Comparison of ENCODE assay signal across 17 cellular contexts in the genomic region with DNA sequence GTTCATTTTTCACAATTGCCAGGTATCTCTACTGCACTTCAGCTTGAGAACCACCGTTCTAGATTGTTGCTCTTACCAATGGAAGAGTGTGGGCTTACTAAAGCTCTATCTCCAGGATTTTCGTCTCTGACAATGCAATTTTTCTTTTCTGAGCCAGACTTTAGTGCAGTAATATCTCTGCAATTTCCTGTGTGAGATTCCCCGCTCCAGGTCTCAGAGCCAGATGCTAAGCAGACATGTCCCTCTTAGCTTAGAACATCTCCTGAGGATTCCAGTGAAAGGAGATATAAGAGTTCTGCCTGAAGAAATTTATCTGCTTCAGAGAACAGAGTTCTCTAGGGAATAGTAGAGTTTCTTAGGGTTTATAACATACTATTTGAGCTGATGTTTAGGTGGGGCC.
"Had no signal": no experiment of that assay in that cellular context is flagged by ENCODE, and none has a peak within 500 bp of the region (broad histone marks: within the 10 kb centered on the region; RNA-seq: fewer than 3 reads in every experiment).

No MANE protein-coding gene starts in this region.

- DNase-seq: activated CD4-positive, alpha-beta T cell treated with anti-CD3 and anti-CD28 coated beads, Interleukin-2, amount 10 ng/mL, durations not matched to agents 7 days and 5 days; activated CD8-positive, alpha-beta memory T cell treated with anti-CD3 and anti-CD28 coated beads, Interleukin-2, amount 50 U/mL, for 4 hours; activated effector memory CD4-positive, alpha-beta T cell treated with Interleukin-2 at 50 U/mL for 16 hours; activated naive CD4-positive, alpha-beta T cell treated with anti-CD3 and anti-CD28 coated beads, Interleukin-2, amount 10 ng/mL, durations not matched to agents 7 days and 5 days; activated naive CD8-positive, alpha-beta T cell treated with anti-CD3 and anti-CD28 coated beads, Interleukin-2, amount 50 U/mL, for 24 hours; activated T-cell treated with anti-CD3 and anti-CD28 coated beads, Interleukin-2, amount 50 U/mL, for 48 hours; aorta; endodermal cell; hypothalamus; left lung; midbrain; T-cell had no signal

- H3K4me3 ChIP-seq: left lung, neural progenitor cell, tibial nerve had no signal

- H3K4me1 Mint-ChIP-seq: activated CD4-positive, alpha-beta T cell treated with anti-CD3 and anti-CD28 coated beads, Interleukin-2, amount 10 ng/mL, durations not matched to agents 7 days and 5 days; activated naive CD4-positive, alpha-beta T cell treated with anti-CD3 and anti-CD28 coated beads, Interleukin-2, amount 10 ng/mL, durations not matched to agents 7 days and 5 days; activated naive CD8-positive, alpha-beta T cell treated with anti-CD3 and anti-CD28 coated beads, Interleukin-2, amount 50 U/mL, for 24 hours had no signal

- H3K9me3 Mint-ChIP-seq: activated CD4-positive, alpha-beta T cell treated with anti-CD3 and anti-CD28 coated beads, Interleukin-2, amount 10 ng/mL, durations not matched to agents 7 days and 5 days; activated naive CD4-positive, alpha-beta T cell treated with anti-CD3 and anti-CD28 coated beads, Interleukin-2, amount 10 ng/mL, durations not matched to agents 7 days and 5 days; activated naive CD8-positive, alpha-beta T cell treated with anti-CD3 and anti-CD28 coated beads, Interleukin-2, amount 50 U/mL, for 24 hours; endodermal cell; neural progenitor cell; stimulated activated naive CD8-positive, alpha-beta T cell treated with anti-CD3 and anti-CD28 coated beads, Interleukin-15, Interleukin-2, amounts not matched to agents 100 ng/mL and 50 ng/mL, for 24 hours; T-cell had no signal

- ATAC-seq: activated CD4-positive, CD25-positive, alpha-beta regulatory T cell treated with anti-CD3 and anti-CD28 coated beads, Interleukin-2, amount 50 U/mL, for 24 hours; activated naive CD8-positive, alpha-beta T cell treated with anti-CD3 and anti-CD28 coated beads, Interleukin-2, amount 50 U/mL, for 24 hours; left lung; T-cell had no signal

- H3K27me3 Mint-ChIP-seq: activated CD4-positive, alpha-beta T cell treated with anti-CD3 and anti-CD28 coated beads, Interleukin-2, amount 10 ng/mL, durations not matched to agents 7 days and 5 days; activated naive CD4-positive, alpha-beta T cell treated with anti-CD3 and anti-CD28 coated beads, Interleukin-2, amount 10 ng/mL, durations not matched to agents 7 days and 5 days; activated naive CD8-positive, alpha-beta T cell treated with anti-CD3 and anti-CD28 coated beads, Interleukin-2, amount 50 U/mL, for 24 hours; progenitor cell of endocrine pancreas; stimulated activated naive CD8-positive, alpha-beta T cell treated with anti-CD3 and anti-CD28 coated beads, Interleukin-15, Interleukin-2, amounts not matched to agents 100 ng/mL and 50 ng/mL, for 24 hours; T-cell had no signal

- H3K27ac Mint-ChIP-seq: activated CD4-positive, alpha-beta T cell treated with anti-CD3 and anti-CD28 coated beads, Interleukin-2, amount 10 ng/mL, durations not matched to agents 7 days and 5 days; activated naive CD4-positive, alpha-beta T cell treated with anti-CD3 and anti-CD28 coated beads, Interleukin-2, amount 10 ng/mL, durations not matched to agents 7 days and 5 days; activated naive CD8-positive, alpha-beta T cell treated with anti-CD3 and anti-CD28 coated beads, Interleukin-2, amount 50 U/mL, for 24 hours; endodermal cell; neural progenitor cell; progenitor cell of endocrine pancreas; stimulated activated naive CD8-positive, alpha-beta T cell treated with anti-CD3 and anti-CD28 coated beads, Interleukin-15, Interleukin-2, amounts not matched to agents 100 ng/mL and 50 ng/mL, for 24 hours; T-cell had no signal

- H3K4me3 Mint-ChIP-seq: activated CD4-positive, alpha-beta T cell treated with anti-CD3 and anti-CD28 coated beads, Interleukin-2, amount 10 ng/mL, durations not matched to agents 7 days and 5 days; activated naive CD4-positive, alpha-beta T cell treated with anti-CD3 and anti-CD28 coated beads, Interleukin-2, amount 10 ng/mL, durations not matched to agents 7 days and 5 days; activated naive CD8-positive, alpha-beta T cell treated with anti-CD3 and anti-CD28 coated beads, Interleukin-2, amount 50 U/mL, for 24 hours; endodermal cell; neural progenitor cell; stimulated activated naive CD8-positive, alpha-beta T cell treated with anti-CD3 and anti-CD28 coated beads, Interleukin-15, Interleukin-2, amounts not matched to agents 100 ng/mL and 50 ng/mL, for 24 hours; T-cell had no signal
